In the genomic region with DNA sequence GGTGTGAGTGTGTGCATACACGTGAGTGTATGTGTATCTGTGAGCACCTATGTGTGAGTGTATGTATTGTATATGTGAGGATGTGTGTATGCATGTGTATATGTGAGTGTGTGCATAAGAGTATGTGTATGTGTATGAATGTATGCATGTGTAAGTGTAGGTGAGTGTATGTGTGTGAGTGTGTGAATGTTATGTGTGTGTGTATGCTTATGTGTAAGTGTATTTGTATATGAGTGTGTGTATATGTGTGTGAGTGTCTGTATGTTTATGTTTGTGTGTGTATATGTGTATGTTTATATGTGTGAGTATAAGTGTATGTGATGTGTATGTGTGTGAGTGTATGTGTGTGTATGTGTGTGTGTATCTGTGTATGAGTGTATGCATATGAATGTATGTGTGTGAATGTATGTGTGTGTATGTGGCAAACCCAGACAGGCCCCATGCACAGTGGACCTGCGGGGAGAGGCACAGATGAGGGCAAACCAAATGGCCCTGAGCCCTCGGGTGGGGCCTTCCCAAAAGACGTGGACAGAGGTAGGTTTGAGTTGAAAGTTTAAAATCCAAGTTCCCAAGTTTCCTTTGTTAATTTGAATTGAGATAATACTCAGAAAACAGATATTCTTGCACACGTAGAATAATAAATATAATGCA, we compare ENCODE assay signal across 31 cellular contexts. TPM values are rescaled to one million over a fixed set of nuclear protein-coding genes. Genes with fewer than 3 reads are reported as not detected.
DNase-seq lines count a peak whose midpoint lies in the region; ATAC-seq and TF ChIP-seq lines count a peak whose summit lies in the region.
"Had no signal": no experiment of that assay in that cellular context is flagged by ENCODE, and none has a peak within 500 bp of the region (broad histone marks: within the 10 kb centered on the region; RNA-seq: fewer than 3 reads in every experiment).

No MANE protein-coding gene starts in this region.

- H3K27me3 ChIP-seq in CD8-positive, alpha-beta T cell (ENCODE audit: insufficient read depth, low read length), result no peaks in the 10 kb centered on the region
- H3K27me3 ChIP-seq in osteoblast (ENCODE audit: insufficient read depth, low read length) (peaks cover 36% of the 10 kb centered on the region), trophoblast cell (ENCODE audit: insufficient read depth, low read length) (no peaks in the 10 kb centered on the region)
- H3K27me3 ChIP-seq: cardiac muscle cell, colonic mucosa, SJCRH30 had no signal

- H3K9ac ChIP-seq in trophoblast cell (ENCODE audit: low read length), result no peak overlapping the region

- DNase-seq in activated T-cell treated with anti-CD3 and anti-CD28 coated beads, Interleukin-2, amount 50 U/mL, for 24 hours, result no peak
- no peak for DNase-seq in activated T-cell treated with anti-CD3 and anti-CD28 coated beads, Interleukin-2, amount 50 U/mL, for 48 hours
- no peak for DNase-seq in CD8-positive, alpha-beta T cell
- DNase-seq in activated naive CD8-positive, alpha-beta T cell treated with anti-CD3 and anti-CD28 coated beads, Interleukin-2, amount 50 U/mL, for 24 hours, result no peak
- DNase-seq in osteoblast (ENCODE audit: insufficient read length, low spot score, missing footprints), result peak; percentile 51
- no peak for DNase-seq in trophoblast cell
- DNase-seq: activated CD4-positive, alpha-beta T cell treated with anti-CD3 and anti-CD28 coated beads, Interleukin-2, amount 50 U/mL, for 1 hour; activated CD8-positive, alpha-beta memory T cell treated with anti-CD3 and anti-CD28 coated beads, Interleukin-2, amount 50 U/mL, for 4 hours; activated effector memory CD4-positive, alpha-beta T cell treated with Interleukin-2 at 50 U/mL for 16 hours; colonic mucosa; effector CD4-positive, alpha-beta T cell; EL; hippocampal formation; natural killer cell; NCI-H1048; NCI-H1694; NCI-H446 treated with DMSO at 0.1 percent for 48 hours; RPMI8226; SJCRH30; SW 1271; T-helper 9 cell had no signal

- H4K91ac ChIP-seq in trophoblast cell (ENCODE audit: low read depth, low read length), result no peak overlapping the region

- H3K79me2 ChIP-seq in osteoblast (ENCODE audit: insufficient read depth, low read length), result no peaks in the 10 kb centered on the region
- no peaks in the 10 kb centered on the region for H3K79me2 ChIP-seq in trophoblast cell (ENCODE audit: control insufficient read depth, insufficient read depth, low read length, poor library complexity)

- H3K4ac ChIP-seq in trophoblast cell (ENCODE audit: low read depth, low read length), result no peak overlapping the region

- no CpG with 5 or more reads among the region's 5 CpGs for WGBS in trophoblast cell (ENCODE audit: extremely low coverage, insufficient coverage, insufficient read length)

- H3K4me1 ChIP-seq in CD8-positive, alpha-beta T cell (ENCODE audit: insufficient read depth, low read length), result peaks cover 10% of the 10 kb centered on the region
- H3K4me1 ChIP-seq in osteoblast (ENCODE audit: insufficient read depth, low read length) (no peaks in the 10 kb centered on the region), trophoblast cell (ENCODE audit: control insufficient read depth in 1 of 2, insufficient read depth in 2 of 2, low read length in 2 of 2) (no peaks in the 10 kb centered on the region)
- H3K4me1 ChIP-seq: HAP-1 had no signal

- H3K4me2 ChIP-seq in osteoblast (ENCODE audit: insufficient read depth, low read length), result no peak overlapping the region
- H3K4me2 ChIP-seq in trophoblast cell (ENCODE audit: low read length), result no peak overlapping the region

- H2AFZ ChIP-seq in osteoblast (ENCODE audit: low read length) (no peak overlapping the region), trophoblast cell (ENCODE audit: insufficient read depth, low read length, poor library complexity) (no peak overlapping the region)

- no peak overlapping the region for H2BK120ac ChIP-seq in trophoblast cell (ENCODE audit: insufficient read depth, low read length, poor library complexity)

- H3K23ac ChIP-seq in trophoblast cell (ENCODE audit: low read length), result no peak overlapping the region

- no peaks in the 10 kb centered on the region for H3K36me3 ChIP-seq in CD8-positive, alpha-beta T cell (ENCODE audit: insufficient read depth, low read length)
- H3K36me3 ChIP-seq in osteoblast (ENCODE audit: insufficient read depth, low read length) (no peaks in the 10 kb centered on the region), trophoblast cell (ENCODE audit: control insufficient read depth in 1 of 2, insufficient read depth in 2 of 2, low read length in 2 of 2) (no peaks in the 10 kb centered on the region)
- H3K36me3 ChIP-seq: cardiac muscle cell, colonic mucosa, HAP-1, SJCRH30 had no signal

- no peaks in the 10 kb centered on the region for H3K9me3 ChIP-seq in CD8-positive, alpha-beta T cell (ENCODE audit: low read length)
- H3K9me3 ChIP-seq in osteoblast (ENCODE audit: low read depth, low read length) (no peaks in the 10 kb centered on the region), trophoblast cell (ENCODE audit: insufficient read depth, low read depth, low read length) (no peaks in the 10 kb centered on the region)
- H3K9me3 ChIP-seq: colonic mucosa, HAP-1, SJCRH30 had no signal

- H3K4me3 ChIP-seq in CD8-positive, alpha-beta T cell (ENCODE audit: low read depth, low read length), result no peak overlapping the region
- H3K4me3 ChIP-seq in osteoblast (ENCODE audit: insufficient read depth, low read length), result no peak overlapping the region
- no peak overlapping the region for H3K4me3 ChIP-seq in trophoblast cell (ENCODE audit: low read depth, low read length)
- H3K4me3 ChIP-seq: cardiac muscle cell, colonic mucosa, HAP-1, lung, SJCRH30 had no signal

- no peaks in the 10 kb centered on the region for H3K36me3 Mint-ChIP-seq in activated T-cell treated with anti-CD3 and anti-CD28 coated beads, Interleukin-2, amount 50 U/mL, for 24 hours (ENCODE audit: low read depth)
- no peaks in the 10 kb centered on the region for H3K36me3 Mint-ChIP-seq in CD8-positive, alpha-beta T cell
- no peaks in the 10 kb centered on the region for H3K36me3 Mint-ChIP-seq in activated naive CD8-positive, alpha-beta T cell treated with anti-CD3 and anti-CD28 coated beads, Interleukin-2, amount 50 U/mL, for 24 hours (ENCODE audit: low read depth)
- H3K36me3 Mint-ChIP-seq: IgD-negative memory B cell; natural killer cell; stimulated activated effector memory CD8-positive, alpha-beta T cell treated with anti-CD3 and anti-CD28 coated beads, Interleukin-12 subunit alpha, Interleukin-12 subunit beta, amount 100 ng/mL, for 72 hours had no signal

- peak overlapping the region; percentile 3 for H3K27ac Mint-ChIP-seq in activated T-cell treated with anti-CD3 and anti-CD28 coated beads, Interleukin-2, amount 50 U/mL, for 24 hours
- peak overlapping the region; percentile 0 for H3K27ac Mint-ChIP-seq in CD8-positive, alpha-beta T cell
- H3K27ac Mint-ChIP-seq in activated naive CD8-positive, alpha-beta T cell treated with anti-CD3 and anti-CD28 coated beads, Interleukin-2, amount 50 U/mL, for 24 hours, result peak overlapping the region; percentile 4
- H3K27ac Mint-ChIP-seq: natural killer cell; stimulated activated effector memory CD8-positive, alpha-beta T cell treated with anti-CD3 and anti-CD28 coated beads, Interleukin-12 subunit alpha, Interleukin-12 subunit beta, amount 100 ng/mL, for 72 hours had no signal

- TF ChIP-seq CTCF in CD8-positive, alpha-beta T cell (IDR thresholded peaks at IDR 0.05), result no peak
- no peak for TF ChIP-seq CTCF in osteoblast (IDR thresholded peaks at IDR 0.05; ENCODE audit: extremely low read depth, low read depth, low read length)

- H2BK5ac ChIP-seq in trophoblast cell (ENCODE audit: low read depth, low read length, poor library complexity), result no peak overlapping the region

- H3K9me3 Mint-ChIP-seq in activated T-cell treated with anti-CD3 and anti-CD28 coated beads, Interleukin-2, amount 50 U/mL, for 24 hours, result no peaks in the 10 kb centered on the region
- H3K9me3 Mint-ChIP-seq in CD8-positive, alpha-beta T cell, result no peaks in the 10 kb centered on the region
- H3K9me3 Mint-ChIP-seq in activated naive CD8-positive, alpha-beta T cell treated with anti-CD3 and anti-CD28 coated beads, Interleukin-2, amount 50 U/mL, for 24 hours, result no peaks in the 10 kb centered on the region
- H3K9me3 Mint-ChIP-seq: IgD-negative memory B cell; natural killer cell; stimulated activated effector memory CD8-positive, alpha-beta T cell treated with anti-CD3 and anti-CD28 coated beads, Interleukin-12 subunit alpha, Interleukin-12 subunit beta, amount 100 ng/mL, for 72 hours had no signal

- no peak overlapping the region for H4K12ac ChIP-seq in trophoblast cell (ENCODE audit: low read depth, low read length)

- H3K14ac ChIP-seq in trophoblast cell (ENCODE audit: low read length), result no peak overlapping the region

- H3K18ac ChIP-seq in trophoblast cell (ENCODE audit: low read length), result no peak overlapping the region

- no peak overlapping the region for H3K27ac ChIP-seq in CD8-positive, alpha-beta T cell (ENCODE audit: low read depth, low read length)
- no peak overlapping the region for H3K27ac ChIP-seq in osteoblast (ENCODE audit: low read depth, low read length)
- no peak overlapping the region for H3K27ac ChIP-seq in trophoblast cell (ENCODE audit: low read depth, low read length)
- H3K27ac ChIP-seq: cardiac muscle cell, colonic mucosa, SJCRH30 had no signal

- no peak overlapping the region for H2BK12ac ChIP-seq in trophoblast cell (ENCODE audit: low read length)

- H3K27me3 Mint-ChIP-seq in activated T-cell treated with anti-CD3 and anti-CD28 coated beads, Interleukin-2, amount 50 U/mL, for 24 hours, result no peaks in the 10 kb centered on the region
- H3K27me3 Mint-ChIP-seq in CD8-positive, alpha-beta T cell (ENCODE audit: low read depth), result no peaks in the 10 kb centered on the region
- H3K27me3 Mint-ChIP-seq in activated naive CD8-positive, alpha-beta T cell treated with anti-CD3 and anti-CD28 coated beads, Interleukin-2, amount 50 U/mL, for 24 hours, result no peaks in the 10 kb centered on the region

- H3K79me1 ChIP-seq in trophoblast cell (ENCODE audit: low read length), result no peaks in the 10 kb centered on the region

- peaks cover 31% of the 10 kb centered on the region for H3K4me1 Mint-ChIP-seq in activated T-cell treated with anti-CD3 and anti-CD28 coated beads, Interleukin-2, amount 50 U/mL, for 24 hours (ENCODE audit: low read depth)
- peaks cover 30% of the 10 kb centered on the region for H3K4me1 Mint-ChIP-seq in CD8-positive, alpha-beta T cell (ENCODE audit: low read depth)
- peaks cover 13% of the 10 kb centered on the region for H3K4me1 Mint-ChIP-seq in activated naive CD8-positive, alpha-beta T cell treated with anti-CD3 and anti-CD28 coated beads, Interleukin-2, amount 50 U/mL, for 24 hours
- H3K4me1 Mint-ChIP-seq: natural killer cell had no signal

- CTCF ChIA-PET in CD8-positive, alpha-beta T cell (lab: Charles Lee), result interaction anchor here (1.4 to 3.7 kb wide), 2 partner anchors 9 to 49 kb away, joined by 5 to 16 read pairs; no protein-coding TSS in a partner anchor

- no peak overlapping the region for H2AK5ac ChIP-seq in trophoblast cell (ENCODE audit: low read length)

- H4K8ac ChIP-seq in trophoblast cell (ENCODE audit: low read depth, low read length), result no peak overlapping the region

- POLR2A ChIA-PET in CD8-positive, alpha-beta T cell (lab: Charles Lee), result interaction anchor here (0.8 kb wide), 1 partner anchor 21 kb away, joined by 4 read pairs; no protein-coding TSS in a partner anchor

- H3K4me3 Mint-ChIP-seq in activated T-cell treated with anti-CD3 and anti-CD28 coated beads, Interleukin-2, amount 50 U/mL, for 24 hours, result no peak overlapping the region
- H3K4me3 Mint-ChIP-seq in CD8-positive, alpha-beta T cell, result no peak overlapping the region
- no peak overlapping the region for H3K4me3 Mint-ChIP-seq in activated naive CD8-positive, alpha-beta T cell treated with anti-CD3 and anti-CD28 coated beads, Interleukin-2, amount 50 U/mL, for 24 hours
- H3K4me3 Mint-ChIP-seq: IgD-negative memory B cell; natural killer cell; stimulated activated effector memory CD8-positive, alpha-beta T cell treated with anti-CD3 and anti-CD28 coated beads, Interleukin-12 subunit alpha, Interleukin-12 subunit beta, amount 100 ng/mL, for 72 hours had no signal

- ATAC-seq in CD8-positive, alpha-beta T cell, result no peak
- no peak for ATAC-seq in activated naive CD8-positive, alpha-beta T cell treated with anti-CD3 and anti-CD28 coated beads, Interleukin-2, amount 50 U/mL, for 24 hours
- ATAC-seq in HG03439 (IDR thresholded peaks at IDR 0.05; ENCODE audit: unreplicated experiment), result no peak
- ATAC-seq: stimulated activated effector memory CD8-positive, alpha-beta T cell treated with anti-CD3 and anti-CD28 coated beads, Interleukin-12 subunit alpha, Interleukin-12 subunit beta, amount 100 ng/mL, for 72 hours had no signal

- no peaks in the 10 kb centered on the region for H4K20me1 ChIP-seq in osteoblast (ENCODE audit: insufficient read depth, low read length)

- intact Hi-C loops in CD8-positive, alpha-beta T cell (cut with DNase I, micrococcal nuclease), result no loop called here

RNA-seq across cellular contexts. Expression of a gene that starts 51.5 kb away (rescaled TPM):
- total RNA-seq in CD8-positive, alpha-beta T cell, result 1 to 10 TPM; 1.6 to 2.0 TPM
- not detected in 2 replicates for total RNA-seq in osteoblast
- polyA plus RNA-seq in trophoblast cell (2013), result 0.01 TPM in 2 replicates
- total RNA-seq: A673, astrocyte, cardiac muscle cell, osteocyte, SJCRH30, temporal lobe had no signal
- polyA plus RNA-seq: cardiac muscle cell had no signal
